16 cellular contexts compared by ENCODE assay signal in genomic region chr10:116044722-116045374, GRCh38.
DNase-seq lines count a peak whose midpoint lies in the region; ATAC-seq and TF ChIP-seq lines count a peak whose summit lies in the region.
"Had no signal": no experiment of that assay in that cellular context is flagged by ENCODE, and none has a peak within 500 bp of the region (broad histone marks: within the 10 kb centered on the region; RNA-seq: fewer than 3 reads in every experiment).

No MANE protein-coding gene starts in this region.

- intact Hi-C loops in heart left ventricle (cut with DNase I), result loop anchor here in 1 of 10 donors (10.0 kb wide), 1 partner anchor 230 kb away; the partner anchor contains the start of gene GFRA1
- intact Hi-C loops in gastrocnemius medialis (cut with DNase I; ENCODE audit: low total_unique reads), result no loop called here

- H3K27ac ChIP-seq in heart left ventricle, result peak overlapping the region in 2 of 12 donors; percentile 18 to 31
- peak overlapping the region in 2 of 4 donors; percentile 33 to 57 for H3K27ac ChIP-seq in gastrocnemius medialis
- H3K27ac ChIP-seq: dorsolateral prefrontal cortex, upper lobe of left lung had no signal

- H3K4me3 ChIP-seq in heart left ventricle (no peak overlapping the region), gastrocnemius medialis (no peak overlapping the region)
- H3K4me3 ChIP-seq: dorsolateral prefrontal cortex, upper lobe of left lung had no signal

- DNase-seq in G401 (ENCODE audit: low spot score), result peak; percentile 30
- DNase-seq in amniotic epithelial cell (ENCODE audit: low read depth), result peak; percentile 10
- DNase-seq in heart left ventricle, result peak in 4 of 5 donors; percentile 58 to 76 (median 70)
- DNase-seq in gastrocnemius medialis, result peak; percentile 63 to 78
- DNase-seq in NCI-H2171 (lab: John Stamatoyannopoulos, UW), result no peak
- DNase-seq in amygdala (lab: John Stamatoyannopoulos, UW), result no peak
- DNase-seq in T-helper 9 cell, result no peak
- DNase-seq: activated CD4-positive, alpha-beta T cell treated with anti-CD3 and anti-CD28 coated beads for 48 hours; activated naive CD8-positive, alpha-beta T cell treated with anti-CD3 and anti-CD28 coated beads, Interleukin-2, amount 50 U/mL, for 24 hours; DND-41; dorsolateral prefrontal cortex; NCI-H1105 treated with DMSO at 0.1 percent for 48 hours; PC-3; posterior cingulate gyrus; upper lobe of left lung had no signal

- ATAC-seq in heart left ventricle (peak; percentile 89 to 93 (median 90)), gastrocnemius medialis (peak; percentile 76 to 85), HG02981 (IDR thresholded peaks at IDR 0.05; ENCODE audit: unreplicated experiment) (no peak)
- ATAC-seq: activated naive CD8-positive, alpha-beta T cell treated with anti-CD3 and anti-CD28 coated beads, Interleukin-2, amount 50 U/mL, for 24 hours; PC-3 had no signal

- TF ChIP-seq POLR2A in heart left ventricle (IDR thresholded peaks at IDR 0.05), result no peak
- no peak for TF ChIP-seq POLR2A in gastrocnemius medialis (IDR thresholded peaks at IDR 0.05)

- peaks cover 0 to 21% (median 14%) of the 10 kb centered on the region in 12 donors for H3K4me1 ChIP-seq in heart left ventricle
- H3K4me1 ChIP-seq in gastrocnemius medialis, result peaks cover 5 to 15% of the 10 kb centered on the region in 2 donors

- WGBS in heart left ventricle, 4 donors, result 24 to 33% (median 26%) methylated on average over 4 of the region's 4 CpGs

- no peaks in the 10 kb centered on the region for H3K27me3 ChIP-seq in heart left ventricle
- H3K27me3 ChIP-seq in gastrocnemius medialis, result no peaks in the 10 kb centered on the region
- H3K27me3 ChIP-seq: upper lobe of left lung had no signal

- no peak for TF ChIP-seq CTCF in heart left ventricle (IDR thresholded peaks at IDR 0.05)
- TF ChIP-seq CTCF in gastrocnemius medialis (IDR thresholded peaks at IDR 0.05 in 4 of 5, conservative IDR thresholded peaks at IDR 0.05 in 1 of 5), result no peak

- H3K36me3 ChIP-seq in heart left ventricle (no peaks in the 10 kb centered on the region), gastrocnemius medialis (no peaks in the 10 kb centered on the region)
- H3K36me3 ChIP-seq: upper lobe of left lung had no signal

- in situ Hi-C loops in G401 (cut with HindIII; ENCODE audit: low sequenced_read_pairs), result no loop called here
- in situ Hi-C loops in gastrocnemius medialis (cut with MboI; ENCODE audit: low sequenced_read_pairs in 4 of 4), result no loop called here

- H3K9me3 ChIP-seq in heart left ventricle, result no peaks in the 10 kb centered on the region
- H3K9me3 ChIP-seq in gastrocnemius medialis, result no peaks in the 10 kb centered on the region
- H3K9me3 ChIP-seq: upper lobe of left lung had no signal

Comparison
In these comparisons a context has a peak if more than half of its experiments do, and no peak if none do; other contexts are left out.
1. DNase-seq: peak in G401 (single experiment), amniotic epithelial cell (single experiment), heart left ventricle (4 of 5) and gastrocnemius medialis (2 of 2); none in NCI-H2171 (single experiment), amygdala (0 of 56) and T-helper 9 cell (single experiment).